In the genomic region with DNA sequence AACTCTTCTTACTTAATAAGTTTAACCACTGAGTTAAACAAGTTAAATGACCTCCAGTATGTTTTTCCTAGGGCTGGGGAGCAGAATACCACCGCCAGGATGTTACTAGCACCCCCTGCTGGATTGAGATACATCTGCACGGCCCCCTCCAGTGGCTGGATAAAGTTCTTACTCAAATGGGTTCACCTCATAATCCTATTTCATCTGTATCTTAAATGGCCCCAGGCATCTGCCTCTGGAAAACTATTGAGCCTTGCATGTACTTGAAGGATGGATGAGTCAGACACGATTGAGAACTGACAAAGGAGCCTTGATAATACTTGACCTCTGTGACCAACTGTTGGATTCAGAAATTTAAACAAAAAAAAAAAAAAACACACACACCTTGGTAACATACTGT, we compare ENCODE assay signal across 1 cellular context.
TF ChIP-seq lines count a peak whose summit lies in the region.

No MANE protein-coding gene starts in this region.

TF ChIP-seq in GM12878, 131 proteins besides CTCF, POLR2A, EP300 and RAD21 (continued from another document):
- TF ChIP-seq WRNIP1 (IDR thresholded peaks at IDR 0.05; ENCODE audit: borderline replicate concordance, low read depth, low read length) (peak; percentile 42; the same call in 1 of the 2 replicates), RB1 (IDR thresholded peaks at IDR 0.05; ENCODE audit: borderline replicate concordance) (no peak), CHD1 (IDR thresholded peaks at IDR 0.05; ENCODE audit: low read depth, low read length) (no peak), RUNX3 (IDR thresholded peaks at IDR 0.05; ENCODE audit: low read length) (no peak)
